ENCODE assay signal across 26 cellular contexts in the genomic region with DNA sequence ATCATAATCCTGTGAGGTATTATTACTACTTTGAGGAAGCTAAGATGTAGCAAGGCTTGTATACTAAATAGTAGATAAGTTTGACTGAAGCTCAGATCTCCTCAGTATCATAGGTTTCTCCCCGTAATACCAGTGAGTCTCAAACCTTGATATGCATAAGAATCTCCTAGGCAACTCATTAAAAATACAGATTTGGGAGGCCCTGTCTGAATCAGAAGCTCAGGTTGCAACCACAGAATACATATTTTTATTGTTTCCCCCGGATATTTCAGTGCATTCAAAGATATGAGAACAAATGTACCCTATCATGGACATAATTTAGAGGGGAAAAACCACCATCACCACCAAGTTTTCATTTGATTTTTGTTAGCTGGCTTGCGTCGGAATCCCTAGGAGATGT.
"Had no signal": no experiment of that assay in that cellular context is flagged by ENCODE, and none has a peak within 500 bp of the region (broad histone marks: within the 10 kb centered on the region; RNA-seq: fewer than 3 reads in every experiment).

No MANE protein-coding gene starts in this region.

- ATAC-seq: activated CD4-positive, alpha-beta T cell treated with anti-CD3 and anti-CD28 coated beads for 36 hours; activated CD8-positive, alpha-beta memory T cell treated with anti-CD3 and anti-CD28 coated beads, Interleukin-2, amount 10 ng/mL, durations not matched to agents 7 days and 5 days; activated CD8-positive, alpha-beta T cell treated with anti-CD3 and anti-CD28 coated beads, Interleukin-2, amount 10 ng/mL, durations not matched to agents 7 days and 5 days; activated naive CD4-positive, alpha-beta T cell treated with anti-CD3 and anti-CD28 coated beads, Interleukin-2, amount 50 U/mL, for 72 hours; body of pancreas had no signal

- DNase-seq: activated CD4-positive, alpha-beta memory T cell treated with anti-CD3 and anti-CD28 coated beads for 36 hours; activated CD4-positive, alpha-beta T cell treated with anti-CD3 and anti-CD28 coated beads for 36 hours; activated CD4-positive, alpha-beta T cell treated with anti-CD3 and anti-CD28 coated beads, Interleukin-2, amount 10 ng/mL, durations not matched to agents 24 days and 14 days; activated CD4-positive, CD25-positive, alpha-beta regulatory T cell; activated CD4-positive, CD25-positive, alpha-beta regulatory T cell treated with anti-CD3 and anti-CD28 coated beads, Interleukin-2, amount 50 U/mL, for 72 hours; activated CD8-positive, alpha-beta memory T cell treated with anti-CD3 and anti-CD28 coated beads, Interleukin-2, amount 10 ng/mL, durations not matched to agents 7 days and 5 days; activated CD8-positive, alpha-beta memory T cell treated with anti-CD3 and anti-CD28 coated beads, Interleukin-2, amount 50 U/mL, for 4 hours; activated CD8-positive, alpha-beta T cell treated with anti-CD3 and anti-CD28 coated beads, Interleukin-2, amount 10 ng/mL, durations not matched to agents 7 days and 5 days; activated effector memory CD4-positive, alpha-beta T cell treated with anti-CD3 and anti-CD28 coated beads, Interleukin-2, amount 50 U/mL, for 16 hours; activated naive CD4-positive, alpha-beta T cell; activated naive CD4-positive, alpha-beta T cell treated with anti-CD3 and anti-CD28 coated beads, Interleukin-2, amount 10 ng/mL, durations not matched to agents 7 days and 5 days; activated naive CD8-positive, alpha-beta T cell treated with anti-CD3 and anti-CD28 coated beads, Interleukin-2, amount 10 ng/mL, durations not matched to agents 7 days and 5 days; activated T-cell treated with anti-CD3 and anti-CD28 coated beads, Interleukin-2, amount 50 U/mL, for 1 hour; activated T-cell treated with anti-CD3 and anti-CD28 coated beads, Interleukin-2, amount 50 U/mL, for 48 hours; amygdala; aorta; body of pancreas; central memory CD4-positive, alpha-beta T cell; cerebellar nuclear complex; colonic mucosa; effector CD8-positive, alpha-beta T cell; esophagus squamous epithelium; foreskin fibroblast; head of caudate nucleus; T-helper 2 cell had no signal
